Comparison of ENCODE assay signal across 23 cellular contexts in the genomic region with DNA sequence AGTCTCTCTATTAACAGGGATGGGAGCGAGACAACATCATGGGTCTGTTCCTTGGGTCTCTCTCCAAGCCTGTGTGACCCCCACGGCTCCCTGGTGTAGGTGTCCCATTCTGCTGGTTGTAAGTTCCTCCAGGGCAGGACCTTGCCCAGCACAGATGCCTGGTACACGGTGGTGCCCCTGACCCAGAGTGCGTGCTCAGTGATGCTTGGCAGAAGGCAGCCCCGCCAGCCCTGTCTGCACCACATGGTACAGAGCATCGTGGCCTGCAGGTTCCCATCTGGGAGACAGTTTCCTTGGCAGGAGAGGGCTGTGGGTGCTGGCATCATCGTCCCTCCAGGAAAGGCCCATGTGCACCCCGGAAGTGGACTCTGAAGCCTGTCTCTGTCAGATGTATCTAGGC.
"Had no signal": no experiment of that assay in that cellular context is flagged by ENCODE, and none has a peak within 500 bp of the region (broad histone marks: within the 10 kb centered on the region; RNA-seq: fewer than 3 reads in every experiment).

No MANE protein-coding gene starts in this region.

- H3K4me3 Mint-ChIP-seq: naive thymus-derived CD8-positive, alpha-beta T cell; nephron; neural progenitor cell; stimulated activated memory B cell treated with anti-CD40 and anti-IgM and Interleukin-4, amounts not matched to agents 10 μg/mL and 1 μg/mL and 100 μg/mL, for 72 hours had no signal

- H3K4me3 ChIP-seq: left lung, lower lobe of right lung, neural progenitor cell, pancreas, prostate gland, skin epidermis, stomach, testis, thyroid gland, transverse colon, upper lobe of left lung, vagina had no signal

- H3K27ac ChIP-seq: left lung, lower lobe of right lung, neural progenitor cell, pancreas, prostate gland, skin epidermis, stomach, testis, thyroid gland, transverse colon, upper lobe of left lung, vagina had no signal

- H3K9me3 ChIP-seq: left lung, lower lobe of right lung, pancreas, prostate gland, stomach, testis, thyroid gland, transverse colon, upper lobe of left lung, vagina had no signal

- FAIRE-seq: keratinocyte, pancreas had no signal

- H3K4me2 ChIP-seq: neural progenitor cell had no signal

- H3K27ac Mint-ChIP-seq: stimulated activated memory B cell treated with anti-CD40 and anti-IgM and Interleukin-4, amounts not matched to agents 10 μg/mL and 1 μg/mL and 100 μg/mL, for 72 hours had no signal

- H3K36me3 Mint-ChIP-seq: neural progenitor cell; stimulated activated memory B cell treated with anti-CD40 and anti-IgM and Interleukin-4, amounts not matched to agents 10 μg/mL and 1 μg/mL and 100 μg/mL, for 72 hours had no signal

- H3K9ac ChIP-seq: neural progenitor cell had no signal

- H3K4me1 Mint-ChIP-seq: stimulated activated memory B cell treated with anti-CD40 and anti-IgM and Interleukin-4, amounts not matched to agents 10 μg/mL and 1 μg/mL and 100 μg/mL, for 72 hours had no signal

- H3K27me3 ChIP-seq: left lung, neural progenitor cell, pancreas, stomach, testis, thyroid gland, transverse colon, upper lobe of left lung, vagina had no signal

- H2AFZ ChIP-seq: neural progenitor cell had no signal

- H3K36me3 ChIP-seq: left lung, lower lobe of right lung, neural progenitor cell, pancreas, prostate gland, stomach, thyroid gland, transverse colon, upper lobe of left lung, vagina had no signal

- H3K27me3 Mint-ChIP-seq: naive thymus-derived CD8-positive, alpha-beta T cell; stimulated activated memory B cell treated with anti-CD40 and anti-IgM and Interleukin-4, amounts not matched to agents 10 μg/mL and 1 μg/mL and 100 μg/mL, for 72 hours had no signal

- H3K4me1 ChIP-seq: left lung, pancreas, prostate gland, thyroid gland had no signal

- DNase-seq: hippocampal formation; left colon; left lung; lower lobe of right lung; mammary epithelial cell; mesenchymal stem cell; retina; stimulated activated CD4-positive, alpha-beta T cell treated with anti-CD3 and anti-CD28 coated beads, Interleukin-4, amount 100 ng/mL, for 24 hours; stimulated activated naive CD8-positive, alpha-beta T cell treated with anti-CD3 and anti-CD28 coated beads, Interleukin-15, Interleukin-2, amounts not matched to agents 100 U/mL and 50 U/mL, for 24 hours; stomach; testis; thyroid gland; transverse colon; upper lobe of left lung had no signal

- H3K9me3 Mint-ChIP-seq: naive thymus-derived CD8-positive, alpha-beta T cell; nephron; neural progenitor cell; stimulated activated memory B cell treated with anti-CD40 and anti-IgM and Interleukin-4, amounts not matched to agents 10 μg/mL and 1 μg/mL and 100 μg/mL, for 72 hours had no signal
